Comparison of ENCODE assay signal across 14 cellular contexts in genomic region chr5:37064442-37064841, GRCh38.
A peak's percentile ranks its signal among the peaks of the same experiment; 100 is the strongest.
DNase-seq lines count a peak whose midpoint lies in the region; ATAC-seq, FAIRE-seq and TF ChIP-seq lines count a peak whose summit lies in the region.
"Had no signal": no experiment of that assay in that cellular context is flagged by ENCODE, and none has a peak within 500 bp of the region (broad histone marks: within the 10 kb centered on the region; RNA-seq: fewer than 3 reads in every experiment).

No MANE protein-coding gene starts in this region.

- WGBS in small intestine, 3 donors, result 67 to 80% (median 69%) methylated on average over 9 of the region's 9 CpGs

- peak; percentile 23 for FAIRE-seq in H54 (lab: Jason Lieb, UNC)
- FAIRE-seq in small intestine (lab: Jason Lieb, UNC), result no peak

- H3K4me1 ChIP-seq in small intestine (ENCODE audit: control insufficient read depth in 2 of 2, insufficient read depth in 1 of 2, low read depth in 1 of 2, low read length in 1 of 2), result no peaks in the 10 kb centered on the region
- H3K4me1 ChIP-seq: BLaER1 treated with 17β-estradiol and CSF1 and Interleukin-3, amounts not matched to agents 10 nM and 100 nM had no signal

- no peak for DNase-seq in H54 (ENCODE audit: insufficient read length, low spot score)
- DNase-seq in HuH-7 (ENCODE audit: low spot score), result peak; percentile 39
- no peak for DNase-seq in left lobe of liver (ENCODE audit: low spot score)
- peak; percentile 35 for DNase-seq in small intestine
- DNase-seq in activated CD4-positive, alpha-beta T cell treated with anti-CD3 and anti-CD28 coated beads for 4 hours, result no peak
- DNase-seq: Calu3; CD8-positive, alpha-beta T cell; DMS79 treated with DMSO at 0.1 percent for 48 hours; GF-D8; GM23248; HCEC 1CT had no signal

- no peak for TF ChIP-seq POLR2A in H54 (IDR thresholded peaks at IDR 0.05; ENCODE audit: low read depth, low read length)

- peaks cover 16 to 17% of the 10 kb centered on the region in 2 donors for H3K36me3 ChIP-seq in small intestine (ENCODE audit: control insufficient read depth in 2 of 2, insufficient read depth in 2 of 2, low read length in 2 of 2)

- no peaks in the 10 kb centered on the region for H3K9me3 ChIP-seq in small intestine (ENCODE audit: control insufficient read depth, low read depth)
- H3K9me3 ChIP-seq: BLaER1 treated with 17β-estradiol and CSF1 and Interleukin-3, amounts not matched to agents 10 nM and 100 nM had no signal

- no peaks in the 10 kb centered on the region for H3K27me3 ChIP-seq in small intestine (ENCODE audit: control insufficient read depth in 2 of 2, insufficient read depth in 2 of 2, low read length in 2 of 2)
- H3K27me3 ChIP-seq: BLaER1 treated with 17β-estradiol and CSF1 and Interleukin-3, amounts not matched to agents 10 nM and 100 nM had no signal

- ATAC-seq in left lobe of liver (peak; percentile 77), GM19395 (IDR thresholded peaks at IDR 0.05; ENCODE audit: unreplicated experiment) (no peak)
- ATAC-seq: CD8-positive, alpha-beta T cell had no signal

- H3K4me3 ChIP-seq in small intestine (ENCODE audit: low read depth in 1 of 2, low read length in 2 of 2), result no peak overlapping the region
- H3K4me3 ChIP-seq: BLaER1 treated with 17β-estradiol and CSF1 and Interleukin-3, amounts not matched to agents 10 nM and 100 nM; GM23248 had no signal

- no peak overlapping the region for H3K27ac ChIP-seq in small intestine (ENCODE audit: low read depth in 1 of 2, low read length in 1 of 2)
- H3K27ac ChIP-seq: BLaER1 treated with 17β-estradiol and CSF1 and Interleukin-3, amounts not matched to agents 10 nM and 100 nM; GM23248; HL-60 had no signal

Comparison
In these comparisons a context has a peak if more than half of its experiments do, and no peak if none do; other contexts are left out.
1. DNase-seq: peak in HuH-7 (single experiment) and small intestine (single experiment); none in H54 (single experiment), left lobe of liver (single experiment) and activated CD4-positive, alpha-beta T cell treated with anti-CD3 and anti-CD28 coated beads for 4 hours (0 of 2).